Comparison of ENCODE assay signal across 17 cellular contexts in the genomic region with DNA sequence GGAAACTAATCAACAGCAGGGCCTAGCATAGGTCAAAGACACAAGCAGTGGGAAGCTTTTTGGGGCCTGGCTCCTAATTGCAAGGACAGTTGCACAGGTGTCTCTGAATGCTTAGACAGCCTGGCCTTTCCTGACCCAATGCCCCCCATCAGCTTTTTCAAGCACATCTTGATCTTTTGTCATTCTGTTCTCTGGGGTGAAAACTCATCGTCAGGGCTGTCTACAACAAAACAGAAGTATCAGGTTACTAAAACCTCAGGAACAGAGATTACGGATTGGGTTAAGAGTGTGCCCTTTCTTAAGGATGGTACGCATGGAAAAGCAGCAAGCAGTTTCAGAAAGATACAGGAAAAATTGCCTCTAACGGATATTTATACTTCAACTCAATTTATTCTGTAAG. TPM values are rescaled to one million over a fixed set of nuclear protein-coding genes. Genes with fewer than 3 reads are reported as not detected.
DNase-seq lines count a peak whose midpoint lies in the region; ATAC-seq and TF ChIP-seq lines count a peak whose summit lies in the region.
"Had no signal": no experiment of that assay in that cellular context is flagged by ENCODE, and none has a peak within 500 bp of the region (broad histone marks: within the 10 kb centered on the region; RNA-seq: fewer than 3 reads in every experiment).

No MANE protein-coding gene starts in this region.

- no peak overlapping the region for H3K4me3 Mint-ChIP-seq in brain

- H3K4me3 ChIP-seq in right atrium auricular region: no peak overlapping the region
- H3K4me3 ChIP-seq in heart left ventricle: no peak overlapping the region
- no peak overlapping the region for H3K4me3 ChIP-seq in testis
- H3K4me3 ChIP-seq: BLaER1 had no signal

- TF ChIP-seq POLR2A in heart left ventricle (IDR thresholded peaks at IDR 0.05): no peak
- no peak for TF ChIP-seq POLR2A in testis (IDR thresholded peaks at IDR 0.05)

- peak overlapping the region in 3 of 5 experiments; percentile 9 to 84 (median 32) for H3K27ac Mint-ChIP-seq in brain

- no peaks in the 10 kb centered on the region for H3K27me3 Mint-ChIP-seq in brain

- H3K4me1 Mint-ChIP-seq in brain: peaks cover 6% of the 10 kb centered on the region

- ATAC-seq in heart left ventricle (no peak), GM18873 (IDR thresholded peaks at IDR 0.05; ENCODE audit: low FRiP score, unreplicated experiment) (no peak)
- ATAC-seq: HCT116 had no signal

- DNase-seq in right atrium auricular region (ENCODE audit: low spot score): peak; percentile 21
- DNase-seq in heart left ventricle: no peak
- DNase-seq in iris pigment epithelial cell (ENCODE audit: low read depth): peak; percentile 31
- no peak for DNase-seq in testis
- no peak for DNase-seq in NCI-H1092 (lab: John Stamatoyannopoulos, UW)
- no peak for DNase-seq in mesenteric fat pad (ENCODE audit: low spot score)
- DNase-seq: 8988T, EL, NCI-H1417 treated with DMSO at 0.1 percent for 48 hours, NCI-H2029, NCI-H2227 treated with DMSO at 0.1 percent for 48 hours, NCI-H69, Right ventricle myocardium superior had no signal

- TF ChIP-seq CTCF in right atrium auricular region (IDR thresholded peaks at IDR 0.05): no peak
- no peak for TF ChIP-seq CTCF in heart left ventricle (IDR thresholded peaks at IDR 0.05)
- no peak for TF ChIP-seq CTCF in brain (conservative IDR thresholded peaks at IDR 0.05)
- TF ChIP-seq CTCF in testis (IDR thresholded peaks at IDR 0.05): no peak

- H3K9me3 ChIP-seq in right atrium auricular region (no peaks in the 10 kb centered on the region), heart left ventricle (no peaks in the 10 kb centered on the region), testis (no peaks in the 10 kb centered on the region)

- peaks cover 81% of the 10 kb centered on the region for H3K36me3 Mint-ChIP-seq in brain

- intact Hi-C loops in heart left ventricle (cut with DNase I) (no loop called here), testis (cut with DNase I; ENCODE audit: low total_unique reads) (no loop called here)

- peaks cover 0 to 6% (median 0%) of the 10 kb centered on the region in 5 experiments for H3K9me3 Mint-ChIP-seq in brain

- H3K27ac ChIP-seq in right atrium auricular region: no peak overlapping the region
- H3K27ac ChIP-seq in heart left ventricle: no peak overlapping the region
- no peak overlapping the region for H3K27ac ChIP-seq in testis
- H3K27ac ChIP-seq: BLaER1 had no signal

- H3K36me3 ChIP-seq in right atrium auricular region: no peaks in the 10 kb centered on the region
- H3K36me3 ChIP-seq in heart left ventricle: peaks cover 0 to 14% (median 0%) of the 10 kb centered on the region in 9 donors
- H3K36me3 ChIP-seq in testis (ENCODE audit: low read depth, missing control alignments): no peaks in the 10 kb centered on the region

- H3K27me3 ChIP-seq in right atrium auricular region (no peaks in the 10 kb centered on the region), heart left ventricle (no peaks in the 10 kb centered on the region), testis (no peaks in the 10 kb centered on the region)
- H3K27me3 ChIP-seq: BLaER1 had no signal

- H3K4me1 ChIP-seq in right atrium auricular region (no peaks in the 10 kb centered on the region), heart left ventricle (no peaks in the 10 kb centered on the region), testis (no peaks in the 10 kb centered on the region)
- H3K4me1 ChIP-seq: BLaER1 had no signal

- 93 to 97% (median 94%) methylated on average over 4 of the region's 4 CpGs for WGBS in heart left ventricle, 4 donors
- 85 to 87% methylated on average over 4 of the region's 4 CpGs for WGBS in testis, 2 donors

RNA-seq across cellular contexts. Expression of a gene that starts 8.3 kb away (rescaled TPM):
- total RNA-seq in right atrium auricular region (10 to 100 TPM in 1 of 2 donors, 1 to 10 TPM in 1; 9.1 to 15.2 TPM), heart left ventricle (10 to 100 TPM in 4 of 9 donors, 1 to 10 TPM in 5; 7.4 to 15.8 (median 9.9) TPM), testis (10 to 100 TPM; 16.1 to 20.6 TPM), mesenteric fat pad (10.2 TPM)
- polyA plus RNA-seq in heart left ventricle (1 to 10 TPM; 4.1 to 5.5 TPM), brain (ENCODE audit: insufficient read depth, low read depth, low replicate concordance) (5.3 TPM), testis (ENCODE audit: insufficient read depth, low read depth, low replicate concordance) (5.1 TPM)

Comparison
In these comparisons a context has a peak if more than half of its experiments do, and no peak if none do; other contexts are left out.
1. DNase-seq: peak in right atrium auricular region (single experiment) and iris pigment epithelial cell (single experiment); none in heart left ventricle (0 of 5), testis (single experiment), NCI-H1092 (single experiment) and mesenteric fat pad (single experiment).